Comparison of ENCODE assay signal across 30 cellular contexts in genomic region chr14:101577221-101577909, GRCh38. TPM values are rescaled to one million over a fixed set of nuclear protein-coding genes. Genes with fewer than 3 reads are reported as not detected.
"Had no signal": no experiment of that assay in that cellular context is flagged by ENCODE, and none has a peak within 500 bp of the region (broad histone marks: within the 10 kb centered on the region; RNA-seq: fewer than 3 reads in every experiment).

No MANE protein-coding gene starts in this region.

- H3K4me2 ChIP-seq: hepatocyte, neural progenitor cell had no signal

- ATAC-seq: foreskin keratinocyte; gastroesophageal sphincter; heart left ventricle; left cardiac atrium; left lung; naive thymus-derived CD8-positive, alpha-beta T cell; stimulated activated memory B cell treated with anti-CD40 and anti-IgM and Interleukin-4, amounts not matched to agents 10 μg/mL and 1 μg/mL and 100 μg/mL, for 72 hours; stimulated activated naive CD8-positive, alpha-beta T cell treated with anti-CD3 and anti-CD28 coated beads, Interleukin-15, Interleukin-2, amounts not matched to agents 100 U/mL and 50 U/mL, for 24 hours had no signal

- H3K4me1 Mint-ChIP-seq: neural progenitor cell; stimulated activated memory B cell treated with anti-CD40 and anti-IgM and Interleukin-4, amounts not matched to agents 10 μg/mL and 1 μg/mL and 100 μg/mL, for 72 hours had no signal

- DNase-seq: colonic mucosa; effector memory CD4-positive, alpha-beta T cell; foreskin keratinocyte; heart left ventricle; left cardiac atrium; left lung; mammary epithelial cell; mesendoderm; midbrain; naive thymus-derived CD8-positive, alpha-beta T cell; nucleus accumbens; sigmoid colon; stimulated activated CD4-positive, alpha-beta T cell treated with anti-CD3 and anti-CD28 coated beads, Interleukin-4, amount 100 ng/mL, for 4 hours; stimulated activated naive CD8-positive, alpha-beta T cell treated with anti-CD3 and anti-CD28 coated beads, Interleukin-15, Interleukin-2, amounts not matched to agents 100 U/mL and 50 U/mL, for 24 hours; substantia nigra; testis; tibial artery had no signal

- H3K36me3 ChIP-seq: colonic mucosa, esophagus muscularis mucosa, gastroesophageal sphincter, heart left ventricle, left lung, neural progenitor cell, prostate gland, right atrium auricular region, sigmoid colon, tibial artery had no signal

- H3K9me3 ChIP-seq: colonic mucosa, esophagus muscularis mucosa, gastroesophageal sphincter, heart left ventricle, left lung, prostate gland, right atrium auricular region, sigmoid colon, testis, tibial artery had no signal

- H3K27ac ChIP-seq: colonic mucosa, esophagus muscularis mucosa, foreskin keratinocyte, gastroesophageal sphincter, heart left ventricle, hepatocyte, left lung, neural progenitor cell, prostate gland, right atrium auricular region, sigmoid colon, testis, tibial artery had no signal

- H2AFZ ChIP-seq: hepatocyte, neural progenitor cell had no signal

- FAIRE-seq: endothelial cell of umbilical vein had no signal

- H3K9ac ChIP-seq: neural progenitor cell had no signal

- H3K36me3 Mint-ChIP-seq: naive thymus-derived CD8-positive, alpha-beta T cell; neural progenitor cell; stimulated activated memory B cell treated with anti-CD40 and anti-IgM and Interleukin-4, amounts not matched to agents 10 μg/mL and 1 μg/mL and 100 μg/mL, for 72 hours; type B pancreatic cell had no signal

- H3K9me3 Mint-ChIP-seq: dendritic cell treated with granulocyte-macrophage colony-stimulating factor and Interleukin-4, amounts not matched to agents 40 ng/mL and 50 ng/mL, for 4 days; naive thymus-derived CD8-positive, alpha-beta T cell; stimulated activated memory B cell treated with anti-CD40 and anti-IgM and Interleukin-4, amounts not matched to agents 10 μg/mL and 1 μg/mL and 100 μg/mL, for 72 hours; type B pancreatic cell had no signal

- H3K27me3 ChIP-seq: colonic mucosa, foreskin keratinocyte, hepatocyte, right atrium auricular region, testis had no signal

- H3K27ac Mint-ChIP-seq: dendritic cell treated with granulocyte-macrophage colony-stimulating factor and Interleukin-4, amounts not matched to agents 40 ng/mL and 50 ng/mL, for 4 days; neural progenitor cell; stimulated activated memory B cell treated with anti-CD40 and anti-IgM and Interleukin-4, amounts not matched to agents 10 μg/mL and 1 μg/mL and 100 μg/mL, for 72 hours; type B pancreatic cell had no signal

- H3K4me3 ChIP-seq: colonic mucosa, esophagus muscularis mucosa, gastroesophageal sphincter, heart left ventricle, hepatocyte, left lung, neural progenitor cell, prostate gland, right atrium auricular region, sigmoid colon, testis, tibial artery had no signal

- H3K4me1 ChIP-seq: colonic mucosa, esophagus muscularis mucosa, foreskin keratinocyte, gastroesophageal sphincter, heart left ventricle, left lung, neural progenitor cell, prostate gland, right atrium auricular region, sigmoid colon, testis, tibial artery had no signal

- H3K4me3 Mint-ChIP-seq: dendritic cell treated with granulocyte-macrophage colony-stimulating factor and Interleukin-4, amounts not matched to agents 40 ng/mL and 50 ng/mL, for 4 days; naive thymus-derived CD8-positive, alpha-beta T cell; neural progenitor cell; stimulated activated memory B cell treated with anti-CD40 and anti-IgM and Interleukin-4, amounts not matched to agents 10 μg/mL and 1 μg/mL and 100 μg/mL, for 72 hours; type B pancreatic cell had no signal

RNA-seq across cellular contexts. Expression of gene DIO3, which starts 16.1 kb away (rescaled TPM):
- total RNA-seq: endothelial cell of umbilical vein; epithelial cell of proximal tubule; foreskin keratinocyte; mammary epithelial cell; myocyte; naive thymus-derived CD8-positive, alpha-beta T cell had no signal
- polyA plus RNA-seq: endothelial cell of umbilical vein; fibroblast of lung; foreskin keratinocyte; mammary epithelial cell; naive thymus-derived CD8-positive, alpha-beta T cell had no signal
